In genomic region chr17:40447148-40447644, GRCh38 we compare ENCODE assay signal across 13 cellular contexts. TPM values are rescaled to one million over a fixed set of nuclear protein-coding genes. Genes with fewer than 3 reads are reported as not detected.
DNase-seq lines count a peak whose midpoint lies in the region; ATAC-seq, FAIRE-seq and TF ChIP-seq lines count a peak whose summit lies in the region.
"Had no signal": no experiment of that assay in that cellular context is flagged by ENCODE, and none has a peak within 500 bp of the region (broad histone marks: within the 10 kb centered on the region; RNA-seq: fewer than 3 reads in every experiment).

No MANE protein-coding gene starts in this region.

- no peaks in the 10 kb centered on the region for H3K9me3 ChIP-seq in K562 (replicated peaks; ENCODE audit: control insufficient read depth, insufficient read depth, low read depth, low read length)
- no peaks in the 10 kb centered on the region for H3K9me3 ChIP-seq in sigmoid colon
- H3K9me3 ChIP-seq: HAP-1 had no signal

- H3K9ac ChIP-seq in K562 (ENCODE audit: insufficient read depth in 1 of 2, low read depth in 2 of 2, low read length in 2 of 2): peak overlapping the region in 1 of 2 experiments; percentile 65; a peak in 1 of 4 replicates

- 80% methylated on average over 8 of the region's 8 CpGs for whole genome bisulfite sequencing in K562 (ENCODE audit: insufficient coverage, low coverage, missing lambda C conversion rate)
- WGBS in sigmoid colon, 2 donors: 36 to 59% methylated on average over 8 of the region's 8 CpGs

- H3K4me3 ChIP-seq in BJ (ENCODE audit: low read depth, low read length) (peak overlapping the region; percentile 95), K562 (no peak overlapping the region), sigmoid colon (peak overlapping the region; percentile 70 to 93 (median 84))
- H3K4me3 ChIP-seq: HAP-1 had no signal

- H3K79me2 ChIP-seq in K562 (ENCODE audit: control insufficient read depth, insufficient read depth, low read length): peaks cover 29% of the 10 kb centered on the region

- no peak for TF ChIP-seq RAD21 in K562 (CRISPR knock-in tag; conservative IDR thresholded peaks at IDR 0.05 in 1 of 2, IDR thresholded peaks at IDR 0.05 in 1 of 2)

- POLR2A ChIA-PET in BJ (lab: Charles Lee) (interaction anchor here (0.6 to 1.7 kb wide), 2 partner anchors 86 to 87 kb away, joined by 3 to 8 read pairs; no protein-coding TSS in a partner anchor), K562 (lab: Yijun Ruan, JAX) (interaction anchor here (0.6 to 1.3 kb wide), 7 partner anchors 8 to 1334 kb away, joined by 3 to 4 read pairs (median 3); no protein-coding TSS in a partner anchor)

- no peak for DNase-seq in BJ (ENCODE audit: low read depth)
- DNase-seq in K562 (ENCODE audit: extremely low read depth in 1 of 4, low spot score in 3 of 4): no peak
- peak; percentile 63 for DNase-seq in left ventricle myocardium superior
- peak; percentile 74 for DNase-seq in sigmoid colon
- no peak for DNase-seq in frontal cortex (ENCODE audit: low spot score in 2 of 2)
- no peak for DNase-seq in GM13976 (ENCODE audit: low spot score)
- DNase-seq in NCI-H146 (lab: John Stamatoyannopoulos, UW): no peak
- DNase-seq: CD4-positive, CD25-positive, alpha-beta regulatory T cell; Karpas-422; NCI-H345; nucleus accumbens had no signal

- BruUV-seq in K562 (replicated peaks; lab: Mats Ljungman, UMichigan): no TSS peak

- TF ChIP-seq POLR2A in K562 (conservative IDR thresholded peaks at IDR 0.05): no peak
- peak; percentile 9 for TF ChIP-seq POLR2A in sigmoid colon (IDR thresholded peaks at IDR 0.05)

- TF ChIP-seq EP300 in K562 (IDR thresholded peaks at IDR 0.05; ENCODE audit: low read length) (no peak), sigmoid colon (IDR thresholded peaks at IDR 0.05) (no peak)

- ATAC-seq in K562 (no peak), left ventricle myocardium superior (peak; percentile 46), HG03045 (IDR thresholded peaks at IDR 0.05; ENCODE audit: unreplicated experiment) (no peak)

- H3K4me1 ChIP-seq in K562 (replicated peaks in 1 of 2; ENCODE audit: control insufficient read depth in 2 of 2, insufficient read depth in 2 of 2, low read length in 2 of 2) (peaks cover 32 to 34% of the 10 kb centered on the region in 2 experiments), sigmoid colon (peaks cover 0 to 76% (median 71%) of the 10 kb centered on the region in 4 donors)

- H3K9me1 ChIP-seq in K562 (ENCODE audit: control insufficient read depth, insufficient read depth, low read length): no peaks in the 10 kb centered on the region

- in situ Hi-C loops in K562 (cut with MboI): no loop called here
- in situ Hi-C loops in GM13976 (cut with MboI; ENCODE audit: low sequenced_read_pairs, unreplicated experiment): loop anchor here (10.0 kb wide), 2 partner anchors 88 to 168 kb away; no protein-coding TSS in a partner anchor

- H3K27ac ChIP-seq in K562 (ENCODE audit: extremely low read depth, low read depth, low read length) (no peak overlapping the region), sigmoid colon (peak overlapping the region; percentile 93 to 99 (median 95))

- peaks cover 21% of the 10 kb centered on the region for H3K36me3 ChIP-seq in BJ (ENCODE audit: control insufficient read depth, insufficient read depth, low read length)
- peaks cover under 1% of the 10 kb centered on the region; the same call in 2 of the 3 replicates for H3K36me3 ChIP-seq in K562 (ENCODE audit: control insufficient read depth, insufficient read depth, low read length)
- peaks cover 0 to 3% (median 0%) of the 10 kb centered on the region in 4 donors for H3K36me3 ChIP-seq in sigmoid colon
- H3K36me3 ChIP-seq: HAP-1 had no signal

- H3K4me2 ChIP-seq in K562 (ENCODE audit: insufficient read depth, low read length): no peak overlapping the region

- FAIRE-seq in K562 (lab: Jason Lieb, UNC): no peak
- no peak for FAIRE-seq in frontal cortex (lab: Jason Lieb, UNC)

- TF ChIP-seq CTCF in BJ (IDR thresholded peaks at IDR 0.05; ENCODE audit: insufficient read depth, low read depth, low read length) (no peak), K562 (IDR thresholded peaks at IDR 0.05 in 2 of 3, conservative IDR thresholded peaks at IDR 0.05 in 1 of 3; ENCODE audit: insufficient read depth in 2 of 3, low read depth in 1 of 3, low read length in 3 of 3) (no peak), sigmoid colon (IDR thresholded peaks at IDR 0.05) (no peak), GM13976 (IDR thresholded peaks at IDR 0.05; ENCODE audit: borderline replicate concordance, control extremely low read depth, extremely low read depth, insufficient read depth, missing control alignments) (no peak)

- H3K27me3 ChIP-seq in BJ (ENCODE audit: control insufficient read depth, insufficient read depth, low read length) (no peaks in the 10 kb centered on the region), K562 (ENCODE audit: control insufficient read depth in 2 of 2, insufficient read depth in 2 of 2, low read length in 2 of 2) (no peaks in the 10 kb centered on the region), sigmoid colon (no peaks in the 10 kb centered on the region)

- no peaks in the 10 kb centered on the region for H4K20me1 ChIP-seq in K562 (replicated peaks; ENCODE audit: control insufficient read depth, insufficient read depth, low read length)

- CTCF ChIA-PET in BJ (lab: Yijun Ruan, JAX): interaction anchor here (1.0 to 3.9 kb wide), 7 partner anchors 10 to 1219 kb away, joined by 3 to 24 read pairs (median 6); no protein-coding TSS in a partner anchor
- CTCF ChIA-PET in K562 (lab: Yijun Ruan, JAX; ENCODE audit: low intra/inter-chr PET ratio): no interaction called here

- intact Hi-C loops in K562 (cut with micrococcal nuclease) (no loop called here), left ventricle myocardium superior (cut with micrococcal nuclease) (no loop called here), sigmoid colon (cut with DNase I) (no loop called here)

- H2AFZ ChIP-seq in K562 (ENCODE audit: low read depth, low read length): no peak overlapping the region

RNA-seq across cellular contexts. Expression of gene IGFBP4, which starts 3.9 kb away (rescaled TPM):
- polyA plus RNA-seq in BJ (2011; rRNA removed): 816 and 1,200 TPM in 2 replicates
- 926 and 963 TPM in 2 replicates for polyA minus RNA-seq in BJ (2011; rRNA and poly(A)+ RNA removed)
- 53.3 and 148 TPM in 2 replicates for total RNA-seq in K562 (2011; cell fraction: chromatin; rRNA removed; ENCODE audit: low replicate concordance)
- total RNA-seq in K562 (2011; cell fraction: nucleolus; rRNA removed): 159 and 208 TPM in 2 replicates
- total RNA-seq in K562 (2011; cell fraction: nucleoplasm; rRNA removed): 156 and 209 TPM in 2 replicates
- 17.8 and 18.6 TPM in 2 replicates for total RNA-seq in K562 (2014; rRNA removed)
- 18.1 and 18.3 TPM in 2 replicates for total RNA-seq in K562 (2014; rRNA removed; fragmentation: Illumina TruSeq; extraction: Trizol)
- total RNA-seq in K562 (2015; rRNA removed; fragmentation: Illumina TruSeq; extraction: Trizol): 12.0 and 12.6 TPM in 2 replicates
- 87.6 and 99.8 TPM in 2 replicates for total RNA-seq in K562 (2021)
- 47.2 and 98.1 TPM in 2 replicates for polyA plus RNA-seq in K562 (2011; rRNA removed)
- 47.0 and 129 TPM in 2 replicates for polyA plus RNA-seq in K562 (2011; cell fraction: cytosol; rRNA removed)
- polyA plus RNA-seq in K562 (2011; cell fraction: nucleus; rRNA removed): 23.9 and 76.5 TPM in 2 replicates
- polyA plus RNA-seq in K562 (2012): 64.1 and 158 TPM in 2 replicates
- polyA plus RNA-seq in K562 (2014; fragmentation: Illumina TruSeq; extraction: Trizol): 46.6 and 64.4 TPM in 2 replicates
- 10 to 100 TPM in 1 of 2 experiments, 1 to 10 TPM in 1; 8.8 to 10.8 TPM for polyA plus RNA-seq in K562 (2014; fragmentation: Nextera tagmentation; extraction: Ambion mirVana)
- polyA plus RNA-seq in K562 (2014; rRNA removed): 37.5 and 43.5 TPM in 2 replicates
- polyA minus RNA-seq in K562 (2011; rRNA and poly(A)+ RNA removed): 39.8 and 98.7 TPM in 2 replicates
- polyA minus RNA-seq in K562 (2011; cell fraction: cytosol; rRNA and poly(A)+ RNA removed): 51.3 and 106 TPM in 2 replicates
- 11.2 and 17.0 TPM in 2 replicates for polyA minus RNA-seq in K562 (2011; cell fraction: nucleus; rRNA and poly(A)+ RNA removed)
- total RNA-seq in left ventricle myocardium superior: 176 TPM
- total RNA-seq in sigmoid colon: 100 to 1,000 TPM; 198 to 440 (median 325) TPM
- polyA plus RNA-seq in sigmoid colon: 100 to 1,000 TPM in 2 of 3 donors, 10 to 100 TPM in 1; 30.3 to 242 (median 108) TPM
- total RNA-seq in frontal cortex: 7.3 TPM

RNA-seq across cellular contexts. Expression of gene TOP2A, which starts 29.5 kb away (rescaled TPM):
- polyA plus RNA-seq in BJ (2011; rRNA removed): 31.8 and 69.6 TPM in 2 replicates
- polyA minus RNA-seq in BJ (2011; rRNA and poly(A)+ RNA removed): 15.7 and 25.5 TPM in 2 replicates
- 65.1 and 280 TPM in 2 replicates for total RNA-seq in K562 (2011; cell fraction: chromatin; rRNA removed; ENCODE audit: low replicate concordance)
- 39.0 and 56.5 TPM in 2 replicates for total RNA-seq in K562 (2011; cell fraction: nucleolus; rRNA removed)
- 105 and 126 TPM in 2 replicates for total RNA-seq in K562 (2011; cell fraction: nucleoplasm; rRNA removed)
- total RNA-seq in K562 (2014; rRNA removed): 131 and 133 TPM in 2 replicates
- total RNA-seq in K562 (2014; rRNA removed; fragmentation: Illumina TruSeq; extraction: Trizol): 335 and 375 TPM in 2 replicates
- total RNA-seq in K562 (2015; rRNA removed; fragmentation: Illumina TruSeq; extraction: Trizol): 257 and 281 TPM in 2 replicates
- total RNA-seq in K562 (2021): 266 and 282 TPM in 2 replicates
- 150 and 347 TPM in 2 replicates for polyA plus RNA-seq in K562 (2011; rRNA removed)
- 39.7 and 72.0 TPM in 2 replicates for polyA plus RNA-seq in K562 (2011; cell fraction: cytosol; rRNA removed)
- polyA plus RNA-seq in K562 (2011; cell fraction: nucleus; rRNA removed): 94.7 and 101 TPM in 2 replicates
- 250 and 293 TPM in 2 replicates for polyA plus RNA-seq in K562 (2012)
- 204 and 233 TPM in 2 replicates for polyA plus RNA-seq in K562 (2014; fragmentation: Illumina TruSeq; extraction: Trizol)
- 100 to 1,000 TPM; 175 to 259 TPM for polyA plus RNA-seq in K562 (2014; fragmentation: Nextera tagmentation; extraction: Ambion mirVana)
- polyA plus RNA-seq in K562 (2014; rRNA removed): 163 and 185 TPM in 2 replicates
- 222 and 350 TPM in 2 replicates for polyA minus RNA-seq in K562 (2011; rRNA and poly(A)+ RNA removed)
- 60.8 and 128 TPM in 2 replicates for polyA minus RNA-seq in K562 (2011; cell fraction: cytosol; rRNA and poly(A)+ RNA removed)
- 61.9 and 96.7 TPM in 2 replicates for polyA minus RNA-seq in K562 (2011; cell fraction: nucleus; rRNA and poly(A)+ RNA removed)
- 1.1 TPM for total RNA-seq in left ventricle myocardium superior
- total RNA-seq in sigmoid colon: 1 to 10 TPM in 3 of 4 donors, under 1 TPM in 1; 0.33 to 2.3 (median 1.8) TPM
- polyA plus RNA-seq in sigmoid colon: 10 to 100 TPM in 2 of 3 donors, 1 to 10 TPM in 1; 1.8 to 28.7 (median 11.3) TPM
- total RNA-seq in frontal cortex: 19.6 TPM

RNA-seq across cellular contexts. Expression of gene TNS4, which starts 54.2 kb away (rescaled TPM):
- polyA plus RNA-seq in BJ (2011; rRNA removed) (0.12 and 0.40 TPM in 2 replicates), K562 (2011; rRNA removed) (0.15 and 0.53 TPM in 2 replicates), K562 (2014; fragmentation: Illumina TruSeq; extraction: Trizol) (0.54 and 0.61 TPM in 2 replicates), K562 (2014; fragmentation: Nextera tagmentation; extraction: Ambion mirVana) (under 1 TPM; 0.04 to 0.07 TPM), K562 (2014; rRNA removed) (0.29 and 0.40 TPM in 2 replicates), sigmoid colon (1 to 10 TPM; 1.2 to 6.9 (median 1.8) TPM)
- polyA minus RNA-seq in BJ (2011; rRNA and poly(A)+ RNA removed): 0.26 and 1.00 TPM in 2 replicates
- 2.1 and 5.8 TPM in 2 replicates for total RNA-seq in K562 (2011; cell fraction: chromatin; rRNA removed; ENCODE audit: low replicate concordance)
- 1.4 and 1.7 TPM in 2 replicates for total RNA-seq in K562 (2011; cell fraction: nucleolus; rRNA removed)
- total RNA-seq in K562 (2011; cell fraction: nucleoplasm; rRNA removed): 2.7 and 2.8 TPM in 2 replicates
- total RNA-seq in K562 (2014; rRNA removed) (0.18 and 0.24 TPM in 2 replicates), K562 (2014; rRNA removed; fragmentation: Illumina TruSeq; extraction: Trizol) (0.06 and 0.11 TPM in 2 replicates), K562 (2015; rRNA removed; fragmentation: Illumina TruSeq; extraction: Trizol) (not detected in 2 replicates), K562 (2021) (0.73 and 0.78 TPM in 2 replicates), left ventricle myocardium superior (not detected), sigmoid colon (not detected), frontal cortex (not detected)
- 0.09 and 0.89 TPM in 2 replicates for polyA plus RNA-seq in K562 (2011; cell fraction: cytosol; rRNA removed)
- polyA plus RNA-seq in K562 (2011; cell fraction: nucleus; rRNA removed): 0.38 and 4.1 TPM in 2 replicates
- polyA plus RNA-seq in K562 (2012): 0.49 and 1.4 TPM in 2 replicates
- polyA minus RNA-seq in K562 (2011; rRNA and poly(A)+ RNA removed): 1.1 TPM in 1 of 2 replicates, not detected in the other
- 1.1 TPM in 1 of 2 replicates, not detected in the other for polyA minus RNA-seq in K562 (2011; cell fraction: cytosol; rRNA and poly(A)+ RNA removed)
- polyA minus RNA-seq in K562 (2011; cell fraction: nucleus; rRNA and poly(A)+ RNA removed): 0.22 and 2.7 TPM in 2 replicates

Comparison
In these comparisons a context has a peak if more than half of its experiments do, and no peak if none do; other contexts are left out.
1. DNase-seq: peak in left ventricle myocardium superior (single experiment) and sigmoid colon (single experiment); none in BJ (single experiment), K562 (0 of 4), frontal cortex (0 of 2), GM13976 (single experiment) and NCI-H146 (single experiment).